In the genomic region with DNA sequence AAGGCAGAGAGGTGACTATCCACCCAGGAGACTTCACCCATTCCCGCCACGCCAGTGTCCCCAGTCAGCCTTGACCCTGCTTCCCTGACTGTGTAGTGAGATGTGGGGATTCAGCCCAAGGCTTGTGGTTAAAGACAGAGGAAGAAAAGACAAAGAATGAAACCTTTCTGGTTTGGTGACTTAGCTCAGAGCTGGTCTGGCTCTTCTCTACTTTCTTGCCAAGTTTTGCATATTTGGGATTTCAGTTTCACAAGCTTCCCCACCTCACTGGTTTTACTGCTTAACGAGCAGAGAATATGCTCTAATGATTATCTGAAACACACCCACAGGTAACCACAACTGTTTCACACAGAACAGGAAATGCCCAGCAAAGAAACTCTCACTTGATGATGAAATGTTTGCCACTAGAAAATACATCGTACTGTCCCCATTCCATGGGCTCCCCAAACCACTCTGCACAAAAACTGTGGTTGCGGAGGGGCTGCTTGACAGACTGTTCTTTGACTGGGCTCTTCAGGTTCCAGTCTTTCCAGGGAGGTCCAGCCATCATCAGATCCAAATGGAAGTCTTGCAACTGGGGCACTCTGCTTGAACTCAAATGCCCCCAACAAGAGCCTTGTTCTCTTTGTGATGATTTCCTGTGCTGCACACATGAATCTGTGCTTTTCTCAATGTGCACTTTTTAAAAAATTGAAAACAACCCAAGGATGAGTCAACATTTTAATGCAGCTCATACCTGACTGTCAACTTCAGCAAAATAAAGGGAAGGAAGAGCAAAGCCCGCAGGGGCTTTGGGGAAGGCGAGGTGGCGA, we compare ENCODE assay signal across 9 cellular contexts.
DNase-seq lines count a peak whose midpoint lies in the region; ATAC-seq, FAIRE-seq and TF ChIP-seq lines count a peak whose summit lies in the region.
"Had no signal": no experiment of that assay in that cellular context is flagged by ENCODE, and none has a peak within 500 bp of the region (broad histone marks: within the 10 kb centered on the region; RNA-seq: fewer than 3 reads in every experiment).

No MANE protein-coding gene starts in this region.

- no peaks in the 10 kb centered on the region for H3K27me3 ChIP-seq in colonic mucosa
- H3K27me3 ChIP-seq in pancreas = no peaks in the 10 kb centered on the region

- TF ChIP-seq CTCF in colonic mucosa (IDR thresholded peaks at IDR 0.05) = no peak
- TF ChIP-seq CTCF in pancreas (IDR thresholded peaks at IDR 0.05) = no peak

- peak overlapping the region in 1 of 2 donors; percentile 60 for H3K9ac ChIP-seq in colonic mucosa (ENCODE audit: low read depth in 2 of 2, low read length in 2 of 2)

- FAIRE-seq in pancreas (lab: Jason Lieb, UNC) = no peak

- intact Hi-C loops in colonic mucosa (cut with DNase I) = loop anchor here (5.0 kb wide), 1 partner anchor 73 kb away; no protein-coding TSS in a partner anchor
- intact Hi-C loops in pancreas (cut with DNase I) = no loop called here

- no peak overlapping the region for H3K4me3 ChIP-seq in colonic mucosa
- no peak overlapping the region for H3K4me3 ChIP-seq in pancreas

- ATAC-seq in GM18520 (IDR thresholded peaks at IDR 0.05; ENCODE audit: unreplicated experiment) = peak; percentile 94
- peak; percentile 90 for ATAC-seq in HG02981 (IDR thresholded peaks at IDR 0.05; ENCODE audit: unreplicated experiment)
- ATAC-seq in pancreas = peak; percentile 32 to 46 (median 40)
- ATAC-seq: Panc1 had no signal

- peak overlapping the region; percentile 73 for H3K27ac ChIP-seq in colonic mucosa
- H3K27ac ChIP-seq in pancreas = peak overlapping the region; percentile 20 to 67 (median 55)

- H3K9me3 ChIP-seq in colonic mucosa (no peaks in the 10 kb centered on the region), pancreas (no peaks in the 10 kb centered on the region)

- peak; percentile 74 for DNase-seq in AG20443 (ENCODE audit: low spot score)
- DNase-seq in NOMO-1 treated with dmso at 0.1 percent for 144 hours (lab: John Stamatoyannopoulos, UW; ENCODE audit: unreplicated experiment) = peak; percentile 83
- peak; percentile 55 for DNase-seq in colonic mucosa
- DNase-seq in pancreas = peak in 1 of 6 donors; percentile 33
- DNase-seq in NCI-H146 treated with DMSO at 0.1 percent for 48 hours (lab: John Stamatoyannopoulos, UW; ENCODE audit: unreplicated experiment) = no peak
- no peak for DNase-seq in NCI-H2171 (lab: John Stamatoyannopoulos, UW)

- WGBS in pancreas, 2 donors = 54 to 56% methylated on average over 8 of the region's 8 CpGs

- H3K4me1 ChIP-seq in colonic mucosa (peaks cover 27% of the 10 kb centered on the region), pancreas (peaks cover 15 to 30% (median 28%) of the 10 kb centered on the region in 3 donors)

- H3K36me3 ChIP-seq in colonic mucosa (no peaks in the 10 kb centered on the region), pancreas (no peaks in the 10 kb centered on the region)

Comparison
In these comparisons a context has a peak if more than half of its experiments do, and no peak if none do; other contexts are left out.
1. DNase-seq: peak in AG20443 (single experiment), NOMO-1 treated with dmso at 0.1 percent for 144 hours (single experiment) and colonic mucosa (single experiment); none in NCI-H146 treated with DMSO at 0.1 percent for 48 hours (single experiment) and NCI-H2171 (single experiment).
2. ATAC-seq: peak in every context shown above with its lines; median percentile 94 in GM18520; 90 in HG02981; 40 in pancreas.